ENCODE assay signal across 23 cellular contexts in genomic region chr16:69201787-69202186, GRCh38. TPM values are rescaled to one million over a fixed set of nuclear protein-coding genes. Genes with fewer than 3 reads are reported as not detected.
A peak's percentile ranks its signal among the peaks of the same experiment; 100 is the strongest.
DNase-seq lines count a peak whose midpoint lies in the region; ATAC-seq and TF ChIP-seq lines count a peak whose summit lies in the region.
"Had no signal": no experiment of that assay in that cellular context is flagged by ENCODE, and none has a peak within 500 bp of the region (broad histone marks: within the 10 kb centered on the region; RNA-seq: fewer than 3 reads in every experiment).

No MANE protein-coding gene starts in this region.

- DNase-seq in HPDE6-E6E7 (ENCODE audit: extremely low spot score) (peak; percentile 29), adipocyte (ENCODE audit: low read depth) (peak; percentile 54), omental fat pad (ENCODE audit: low spot score) (no peak), Ammon's horn (ENCODE audit: low spot score) (no peak), NCI-H774 (lab: John Stamatoyannopoulos, UW) (no peak), medulla oblongata (ENCODE audit: extremely low spot score) (no peak), neural progenitor cell (ENCODE audit: low spot score) (no peak)
- DNase-seq: activated CD8-positive, alpha-beta T cell treated with anti-CD3 and anti-CD28 coated beads for 36 hours; activated T-cell treated with anti-CD3 and anti-CD28 coated beads, Interleukin-2, amount 50 U/mL, for 4 hours; effector CD8-positive, alpha-beta T cell; H7; hypothalamus; left cardiac atrium; NCI-H1092; NCI-H2081; NCI-H526 treated with DMSO at 0.1 percent for 48 hours; occipital lobe; OCI-M1; SJCRH30; stomach had no signal

- peaks cover 6% of the 10 kb centered on the region for H3K4me1 Mint-ChIP-seq in neural progenitor cell

- H3K4me3 ChIP-seq in adipocyte (ENCODE audit: low read length): no peak overlapping the region
- no peak overlapping the region for H3K4me3 ChIP-seq in neural progenitor cell
- H3K4me3 ChIP-seq: SJCRH30, stomach had no signal

- peaks cover 77% of the 10 kb centered on the region for H3K4me1 ChIP-seq in adipocyte (ENCODE audit: control insufficient read depth, insufficient read depth, low read length)
- no peaks in the 10 kb centered on the region for H3K4me1 ChIP-seq in neural progenitor cell
- H3K4me1 ChIP-seq: SJCRH30 had no signal

- no peak for TF ChIP-seq CTCF in omental fat pad (IDR thresholded peaks at IDR 0.05)
- TF ChIP-seq CTCF in neural progenitor cell (IDR thresholded peaks at IDR 0.05): no peak

- H3K27me3 Mint-ChIP-seq in neural progenitor cell (ENCODE audit: insufficient read depth, low read depth): no peaks in the 10 kb centered on the region
- H3K27me3 Mint-ChIP-seq: activated CD8-positive, alpha-beta T cell treated with anti-CD3 and anti-CD28 coated beads for 36 hours; activated naive CD8-positive, alpha-beta T cell had no signal

- no peak overlapping the region for H2AFZ ChIP-seq in neural progenitor cell (replicated peaks)

- H4K20me1 ChIP-seq in neural progenitor cell (ENCODE audit: low read depth): peaks cover 3% of the 10 kb centered on the region

- no peaks in the 10 kb centered on the region for H3K27me3 ChIP-seq in adipocyte (replicated peaks; ENCODE audit: control insufficient read depth, insufficient read depth, low read length)
- no peaks in the 10 kb centered on the region for H3K27me3 ChIP-seq in neural progenitor cell
- H3K27me3 ChIP-seq: SJCRH30, stomach had no signal

- H3K9me3 ChIP-seq in adipocyte (ENCODE audit: control insufficient read depth, low read length) (no peaks in the 10 kb centered on the region), neural progenitor cell (ENCODE audit: low read depth) (no peaks in the 10 kb centered on the region)
- H3K9me3 ChIP-seq: SJCRH30, stomach had no signal

- no peak overlapping the region for H3K27ac ChIP-seq in neural progenitor cell
- H3K27ac ChIP-seq: SJCRH30 had no signal

- H3K36me3 Mint-ChIP-seq in neural progenitor cell: peaks cover 2% of the 10 kb centered on the region
- H3K36me3 Mint-ChIP-seq: activated naive CD8-positive, alpha-beta T cell had no signal

- H3K4me3 Mint-ChIP-seq in neural progenitor cell: no peak overlapping the region
- H3K4me3 Mint-ChIP-seq: activated CD8-positive, alpha-beta T cell treated with anti-CD3 and anti-CD28 coated beads for 36 hours; activated naive CD8-positive, alpha-beta T cell; activated T-cell treated with anti-CD3 and anti-CD28 coated beads, Interleukin-2, amount 50 U/mL, for 4 hours had no signal

- H3K36me3 ChIP-seq in adipocyte (ENCODE audit: control insufficient read depth, insufficient read depth, low read length, severe bottlenecking) (no peaks in the 10 kb centered on the region), neural progenitor cell (no peaks in the 10 kb centered on the region)
- H3K36me3 ChIP-seq: SJCRH30, stomach had no signal

- ATAC-seq in esophagus mucosa (peak; percentile 35), omental fat pad (ENCODE audit: low FRiP score) (peak; percentile 47)
- ATAC-seq: activated CD8-positive, alpha-beta T cell treated with anti-CD3 and anti-CD28 coated beads for 36 hours; activated T-cell treated with anti-CD3 and anti-CD28 coated beads, Interleukin-2, amount 50 U/mL, for 4 hours; sciatic nerve had no signal

- H3K4me2 ChIP-seq in neural progenitor cell: no peak overlapping the region

- peaks cover 78% of the 10 kb centered on the region for H3K79me2 ChIP-seq in neural progenitor cell (ENCODE audit: low read depth)

- H3K9ac ChIP-seq in adipocyte (ENCODE audit: low read length): peak overlapping the region; percentile 19
- H3K9ac ChIP-seq in neural progenitor cell: no peak overlapping the region

- no peaks in the 10 kb centered on the region for H3K9me3 Mint-ChIP-seq in neural progenitor cell
- H3K9me3 Mint-ChIP-seq: activated CD8-positive, alpha-beta T cell treated with anti-CD3 and anti-CD28 coated beads for 36 hours; activated T-cell treated with anti-CD3 and anti-CD28 coated beads, Interleukin-2, amount 50 U/mL, for 4 hours had no signal

- H3F3A ChIP-seq in neural progenitor cell (ENCODE audit: low read depth): no peaks in the 10 kb centered on the region

- H3K27ac Mint-ChIP-seq in neural progenitor cell: no peak overlapping the region
- H3K27ac Mint-ChIP-seq: activated CD8-positive, alpha-beta T cell treated with anti-CD3 and anti-CD28 coated beads for 36 hours; activated naive CD8-positive, alpha-beta T cell had no signal

RNA-seq across cellular contexts. Expression of gene SNTB2, which starts 14.8 kb away (rescaled TPM):
- total RNA-seq in esophagus mucosa (25.2 TPM), omental fat pad (10 to 100 TPM; 49.7 to 80.9 (median 59.3) TPM), neural progenitor cell (ENCODE audit: low replicate concordance) (21.9 and 22.9 TPM in 2 replicates)

Comparison
In these comparisons a context has a peak if more than half of its experiments do, and no peak if none do; other contexts are left out.
1. DNase-seq: peak in HPDE6-E6E7 (single experiment) and adipocyte (single experiment); none in omental fat pad (single experiment), Ammon's horn (single experiment), NCI-H774 (single experiment), medulla oblongata (single experiment) and neural progenitor cell (single experiment).